In the genomic region with DNA sequence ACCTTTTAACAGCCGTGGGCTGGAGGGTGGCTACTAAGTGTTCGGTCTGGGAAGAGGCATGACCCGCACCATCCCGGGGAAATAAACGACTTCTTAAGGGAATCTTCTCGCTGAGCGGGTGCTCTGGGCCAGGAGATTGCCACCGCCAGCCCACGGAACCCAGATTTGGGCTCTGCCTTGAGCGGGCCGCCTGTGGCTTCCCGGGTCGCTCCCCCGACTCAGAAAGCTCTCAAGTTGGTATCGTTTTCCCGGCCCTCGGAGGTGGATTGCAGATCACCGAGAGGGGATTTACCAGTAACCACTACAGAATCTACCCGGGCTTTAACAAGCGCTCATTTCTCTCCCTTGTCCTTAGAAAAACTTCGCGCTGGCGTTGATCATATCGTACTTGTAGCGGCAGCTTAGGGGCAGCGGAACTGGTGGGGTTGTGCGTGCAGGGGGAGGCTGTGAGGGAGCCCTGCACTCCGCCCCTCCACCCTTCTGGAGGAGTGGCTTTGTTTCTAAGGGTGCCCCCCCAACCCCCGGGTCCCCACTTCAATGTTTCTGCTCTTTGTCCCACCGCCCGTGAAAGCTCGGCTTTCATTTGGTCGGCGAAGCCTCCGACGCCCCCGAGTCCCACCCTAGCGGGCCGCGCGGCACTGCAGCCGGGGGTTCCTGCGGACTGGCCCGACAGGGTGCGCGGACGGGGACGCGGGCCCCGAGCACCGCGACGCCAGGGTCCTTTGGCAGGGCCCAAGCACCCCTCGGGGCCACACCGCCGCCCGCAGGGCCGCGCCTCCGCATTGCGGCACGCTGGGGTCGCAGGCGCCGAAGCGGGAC, we compare ENCODE assay signal across 8 cellular contexts. TPM values are rescaled to one million over a fixed set of nuclear protein-coding genes. Genes with fewer than 3 reads are reported as not detected.
DNase-seq lines count a peak whose midpoint lies in the region; ATAC-seq, FAIRE-seq and TF ChIP-seq lines count a peak whose summit lies in the region.

No MANE protein-coding gene starts in this region.

- H3K27me3 ChIP-seq in breast epithelium (peaks cover 11 to 37% of the 10 kb centered on the region in 2 donors), HepG2 (ENCODE audit: control insufficient read depth in 1 of 2, insufficient read depth in 2 of 2, low read length in 2 of 2) (no peaks in the 10 kb centered on the region; a peak in 1 of 5 replicates), upper lobe of left lung (peaks cover 0 to 54% (median 32%) of the 10 kb centered on the region in 4 donors)

- intact Hi-C loops in breast epithelium (cut with DNase I; ENCODE audit: low total_unique reads) (no loop called here), MCF 10A (cut with micrococcal nuclease) (no loop called here), HepG2 (cut with micrococcal nuclease; ENCODE audit: unreplicated experiment) (no loop called here)

- peaks cover 8% of the 10 kb centered on the region for H3K79me2 ChIP-seq in HepG2 (ENCODE audit: insufficient read depth, low read length)

- DNase-seq in breast epithelium (ENCODE audit: low spot score in 2 of 2) (no peak), MCF 10A (ENCODE audit: unreplicated experiment) (no peak), HepG2 (ENCODE audit: low spot score) (no peak), upper lobe of left lung (peak in 1 of 2 donors; percentile 88)
- DNase-seq in activated CD8-positive, alpha-beta memory T cell treated with anti-CD3 and anti-CD28 coated beads for 24 hours, result peak; percentile 70

- TF ChIP-seq EP300 in HepG2 (IDR thresholded peaks at IDR 0.05; ENCODE audit: low read depth in 2 of 2, low read length in 2 of 2) (no peak), HepG2 (CRISPR knock-in tag; IDR thresholded peaks at IDR 0.05; ENCODE audit: borderline replicate concordance) (no peak), upper lobe of left lung (IDR thresholded peaks at IDR 0.05) (no peak)

- POLR2A ChIA-PET in MCF 10A (lab: Yijun Ruan, JAX), result interaction anchor here (0.6 to 4.0 kb wide), 3 partner anchors 7 to 816 kb away, joined by 4 to 46 read pairs (median 4); no protein-coding TSS in a partner anchor
- POLR2A ChIA-PET in HepG2 (lab: Yijun Ruan, JAX), result interaction anchor here (1.0 to 9.7 kb wide), 4 partner anchors 16 to 147 kb away, joined by 4 to 333 read pairs (median 32); a partner anchor contains a TSS

- no peak overlapping the region for H2AFZ ChIP-seq in HepG2 (ENCODE audit: low read length)

- CTCF ChIA-PET in MCF 10A (lab: Yijun Ruan, JAX) (interaction anchor here (0.6 kb wide), 2 partner anchors 122 to 572 kb away, joined by 3 to 4 read pairs; no protein-coding TSS in a partner anchor), HepG2 (lab: Yijun Ruan, JAX; ENCODE audit: low intra/inter-chr PET ratio, low total read pairs) (interaction anchor here (2.6 kb wide), 1 partner anchor 149 kb away, joined by 6 read pairs; no protein-coding TSS in a partner anchor)

- FAIRE-seq in HepG2 (lab: Jason Lieb, UNC), result no peak

- H3K4me1 Mint-ChIP-seq in MCF 10A (ENCODE audit: insufficient read depth, unreplicated experiment), result no peaks in the 10 kb centered on the region

- H3K27ac ChIP-seq in breast epithelium (peak overlapping the region in 1 of 2 donors; percentile 98), HepG2 (ENCODE audit: extremely low read length, insufficient read depth, low read length) (no peak overlapping the region), upper lobe of left lung (no peak overlapping the region)

- H3K4me3 ChIP-seq in breast epithelium (peak overlapping the region; percentile 50 to 96 (median 58)), HepG2 (replicated peaks in 1 of 3; ENCODE audit: insufficient read depth in 1 of 3, low read depth in 2 of 3, low read length in 3 of 3) (peak overlapping the region in 1 of 3 experiments; percentile 9; a peak in 1 of 6 replicates), upper lobe of left lung (peak overlapping the region; percentile 40 to 63 (median 54))

- H3K4me1 ChIP-seq in breast epithelium, result peaks cover 19 to 21% of the 10 kb centered on the region in 2 donors
- peaks cover 68% of the 10 kb centered on the region for H3K4me1 ChIP-seq in HepG2 (ENCODE audit: insufficient read depth, low read length)
- H3K4me1 ChIP-seq in upper lobe of left lung, result peaks cover 60 to 69% (median 62%) of the 10 kb centered on the region in 4 donors

- peaks cover under 1% of the 10 kb centered on the region for H3K36me3 Mint-ChIP-seq in MCF 10A (ENCODE audit: insufficient read depth, unreplicated experiment)

- no peaks in the 10 kb centered on the region for H3K9me3 ChIP-seq in breast epithelium
- H3K9me3 ChIP-seq in HepG2 (ENCODE audit: low read length), result no peaks in the 10 kb centered on the region
- no peaks in the 10 kb centered on the region for H3K9me3 ChIP-seq in upper lobe of left lung

- H3K27ac Mint-ChIP-seq in MCF 10A (ENCODE audit: low read depth, unreplicated experiment), result no peak overlapping the region

- 91% methylated on average over 64 of the region's 66 CpGs for WGBS in HepG2 (ENCODE audit: low lambda C conversion rate)
- WGBS in upper lobe of left lung, 2 donors, result 3 to 6% methylated on average over 22 to 64 of the region's 66 CpGs

- no peak overlapping the region for H3K4me3 Mint-ChIP-seq in MCF 10A (ENCODE audit: unreplicated experiment)

- no peak overlapping the region for H3K9ac ChIP-seq in HepG2 (ENCODE audit: insufficient read depth, low read depth, low read length)

- H3K4me2 ChIP-seq in HepG2 (ENCODE audit: low read depth, low read length), result no peak overlapping the region

- H4K20me1 ChIP-seq in HepG2 (ENCODE audit: insufficient read depth, low read length), result peaks cover 8% of the 10 kb centered on the region

- H3K36me3 ChIP-seq in breast epithelium, result no peaks in the 10 kb centered on the region
- H3K36me3 ChIP-seq in HepG2 (replicated peaks in 1 of 2; ENCODE audit: control insufficient read depth in 1 of 2, insufficient read depth in 2 of 2, low read length in 2 of 2), result no peaks in the 10 kb centered on the region
- H3K36me3 ChIP-seq in upper lobe of left lung, result no peaks in the 10 kb centered on the region

- in situ Hi-C loops in HepG2 (cut with HindIII; ENCODE audit: extremely low pct_ligation_motif_present, low pct_unique_long_range_greater_than_20kb), result loop anchor here (5.0 kb wide), 1 partner anchor 84 kb away; no protein-coding TSS in a partner anchor

- no peaks in the 10 kb centered on the region for H3K9me3 Mint-ChIP-seq in MCF 10A (ENCODE audit: unreplicated experiment)

- BruUV-seq in MCF 10A (replicated peaks; lab: Mats Ljungman, UMichigan) (no TSS peak), HepG2 (replicated peaks; lab: Mats Ljungman, UMichigan) (no TSS peak)

- peaks cover 11% of the 10 kb centered on the region for H3K27me3 Mint-ChIP-seq in MCF 10A (ENCODE audit: insufficient read depth, unreplicated experiment)

- ATAC-seq in HepG2 (no peak), upper lobe of left lung (ENCODE audit: low FRiP score in 2 of 2) (no peak), GM18517 (IDR thresholded peaks at IDR 0.05; ENCODE audit: unreplicated experiment) (no peak), HG02870 (IDR thresholded peaks at IDR 0.05; ENCODE audit: unreplicated experiment) (no peak), HG03039 (IDR thresholded peaks at IDR 0.05; ENCODE audit: unreplicated experiment) (no peak)

- TF ChIP-seq CTCF in breast epithelium (IDR thresholded peaks at IDR 0.05), result peak in 2 of 3 donors; percentile 15 to 22
- TF ChIP-seq CTCF in MCF 10A (IDR thresholded peaks at IDR 0.05; ENCODE audit: unreplicated experiment), result no peak
- no peak for TF ChIP-seq CTCF in HepG2 (CRISPR knock-in tag; IDR thresholded peaks at IDR 0.05)
- peak in 4 of 6 experiments; percentile 22 to 43 (median 31) for TF ChIP-seq CTCF in upper lobe of left lung (IDR thresholded peaks at IDR 0.05)

- no peak for TF ChIP-seq POLR2A in breast epithelium (IDR thresholded peaks at IDR 0.05)
- TF ChIP-seq POLR2A in HepG2 (IDR thresholded peaks at IDR 0.05; ENCODE audit: insufficient read depth in 1 of 2, low read depth in 2 of 2, low read length in 2 of 2), result no peak
- no peak for TF ChIP-seq POLR2A in upper lobe of left lung (IDR thresholded peaks at IDR 0.05)

- TF ChIP-seq RAD21 in HepG2 (CRISPR knock-in tag; IDR thresholded peaks at IDR 0.05), result no peak

RNA-seq across cellular contexts. Expression of a gene that starts 3.6 kb away (rescaled TPM):
- total RNA-seq in breast epithelium (10 to 100 TPM; 11.5 to 20.6 (median 13.4) TPM), MCF 10A (2022) (85.8 and 89.7 TPM in 2 replicates), HepG2 (2016; rRNA removed; fragmentation: Illumina TruSeq; extraction: Trizol) (17.1 and 25.8 TPM in 2 replicates), upper lobe of left lung (10 to 100 TPM; 17.0 to 33.3 (median 25.0) TPM)
- 4.7 and 4.8 TPM in 2 replicates for total RNA-seq in HepG2 (2016; cell fraction: cytosol; rRNA removed; fragmentation: Illumina TruSeq; extraction: Trizol; ENCODE audit: low read depth)
- 17.7 and 25.2 TPM in 2 replicates for total RNA-seq in HepG2 (2016; cell fraction: insoluble cytoplasmic fraction; rRNA removed; fragmentation: Illumina TruSeq; extraction: Trizol)
- total RNA-seq in HepG2 (2016; cell fraction: membrane; rRNA removed; fragmentation: Illumina TruSeq; extraction: Trizol), result 13.9 and 15.1 TPM in 2 replicates
- total RNA-seq in HepG2 (2016; cell fraction: nucleus; rRNA removed; fragmentation: Illumina TruSeq; extraction: Trizol), result 18.5 and 22.8 TPM in 2 replicates
- polyA plus RNA-seq in HepG2 (2011; rRNA removed), result 50.8 and 61.1 TPM in 2 replicates
- 31.1 and 45.6 TPM in 2 replicates for polyA plus RNA-seq in HepG2 (2011; cell fraction: cytosol; rRNA removed)
- 117 and 122 TPM in 2 replicates for polyA plus RNA-seq in HepG2 (2011; cell fraction: nucleus; rRNA removed)
- 27.9 and 32.4 TPM in 2 replicates for polyA plus RNA-seq in HepG2 (2012)
- polyA plus RNA-seq in HepG2 (2016; cell fraction: cytosol; fragmentation: Illumina TruSeq; extraction: Trizol; ENCODE audit: low read depth), result 3.7 and 4.2 TPM in 2 replicates
- 29.4 and 33.0 TPM in 2 replicates for polyA plus RNA-seq in HepG2 (2016; cell fraction: insoluble cytoplasmic fraction; fragmentation: Illumina TruSeq; extraction: Trizol; ENCODE audit: low read depth)
- 11.7 and 12.5 TPM in 2 replicates for polyA plus RNA-seq in HepG2 (2016; cell fraction: membrane; fragmentation: Illumina TruSeq; extraction: Trizol; ENCODE audit: low read depth)
- 60.4 and 60.8 TPM in 2 replicates for polyA plus RNA-seq in HepG2 (2016; cell fraction: nucleus; fragmentation: Illumina TruSeq; extraction: Trizol; ENCODE audit: insufficient read depth, low read depth)
- 17.1 and 51.0 TPM in 2 replicates for polyA minus RNA-seq in HepG2 (2011; rRNA and poly(A)+ RNA removed; ENCODE audit: low replicate concordance)
- polyA minus RNA-seq in HepG2 (2011; cell fraction: cytosol; rRNA and poly(A)+ RNA removed), result 33.1 and 38.6 TPM in 2 replicates
- 17.8 and 25.2 TPM in 2 replicates for polyA minus RNA-seq in HepG2 (2011; cell fraction: nucleus; rRNA and poly(A)+ RNA removed)

RNA-seq across cellular contexts. Expression of a gene that starts 46.0 kb away (rescaled TPM):
- total RNA-seq in breast epithelium (1 to 10 TPM; 1.9 to 9.2 (median 6.7) TPM), MCF 10A (2022) (9.4 and 10.5 TPM in 2 replicates), HepG2 (2016; rRNA removed; fragmentation: Illumina TruSeq; extraction: Trizol) (12.0 and 12.6 TPM in 2 replicates), upper lobe of left lung (10 to 100 TPM in 1 of 6 donors, 1 to 10 TPM in 5; 2.0 to 16.8 (median 8.8) TPM)
- 1.3 and 2.4 TPM in 2 replicates for total RNA-seq in HepG2 (2016; cell fraction: cytosol; rRNA removed; fragmentation: Illumina TruSeq; extraction: Trizol; ENCODE audit: low read depth)
- 12.8 and 13.5 TPM in 2 replicates for total RNA-seq in HepG2 (2016; cell fraction: insoluble cytoplasmic fraction; rRNA removed; fragmentation: Illumina TruSeq; extraction: Trizol)
- 4.8 and 5.6 TPM in 2 replicates for total RNA-seq in HepG2 (2016; cell fraction: membrane; rRNA removed; fragmentation: Illumina TruSeq; extraction: Trizol)
- total RNA-seq in HepG2 (2016; cell fraction: nucleus; rRNA removed; fragmentation: Illumina TruSeq; extraction: Trizol), result 5.7 and 8.6 TPM in 2 replicates
- 0.34 and 0.76 TPM in 2 replicates for polyA plus RNA-seq in HepG2 (2011; rRNA removed)
- 0.72 and 0.99 TPM in 2 replicates for polyA plus RNA-seq in HepG2 (2011; cell fraction: cytosol; rRNA removed)
- polyA plus RNA-seq in HepG2 (2011; cell fraction: nucleus; rRNA removed), result 3.4 and 5.0 TPM in 2 replicates
- polyA plus RNA-seq in HepG2 (2012), result 7.4 and 7.7 TPM in 2 replicates
- polyA plus RNA-seq in HepG2 (2016; cell fraction: cytosol; fragmentation: Illumina TruSeq; extraction: Trizol; ENCODE audit: low read depth), result 0.54 and 0.80 TPM in 2 replicates
- polyA plus RNA-seq in HepG2 (2016; cell fraction: insoluble cytoplasmic fraction; fragmentation: Illumina TruSeq; extraction: Trizol; ENCODE audit: low read depth), result 10.9 and 11.0 TPM in 2 replicates
- polyA plus RNA-seq in HepG2 (2016; cell fraction: membrane; fragmentation: Illumina TruSeq; extraction: Trizol; ENCODE audit: low read depth), result 1.4 TPM in 2 replicates
- 15.7 and 18.7 TPM in 2 replicates for polyA plus RNA-seq in HepG2 (2016; cell fraction: nucleus; fragmentation: Illumina TruSeq; extraction: Trizol; ENCODE audit: insufficient read depth, low read depth)
- polyA minus RNA-seq in HepG2 (2011; rRNA and poly(A)+ RNA removed; ENCODE audit: low replicate concordance), result 1.2 and 1.6 TPM in 2 replicates
- polyA minus RNA-seq in HepG2 (2011; cell fraction: cytosol; rRNA and poly(A)+ RNA removed), result 1.8 and 1.9 TPM in 2 replicates
- polyA minus RNA-seq in HepG2 (2011; cell fraction: nucleus; rRNA and poly(A)+ RNA removed), result 0.77 and 0.87 TPM in 2 replicates

Comparison
In these comparisons a context has a peak if more than half of its experiments do, and no peak if none do; other contexts are left out.
1. CTCF ChIP-seq: peak in breast epithelium (2 of 3) and upper lobe of left lung (4 of 6); none in MCF 10A (single experiment) and HepG2 (single experiment).